In genomic region chr10:118870467-118871243, GRCh38 we compare ENCODE assay signal across 9 cellular contexts.
DNase-seq lines count a peak whose midpoint lies in the region; ATAC-seq and FAIRE-seq lines count a peak whose summit lies in the region.
"Had no signal": no experiment of that assay in that cellular context is flagged by ENCODE, and none has a peak within 500 bp of the region (broad histone marks: within the 10 kb centered on the region; RNA-seq: fewer than 3 reads in every experiment).

No MANE protein-coding gene starts in this region.

- H3K9me3 ChIP-seq in adipocyte (ENCODE audit: control insufficient read depth, low read length): no peaks in the 10 kb centered on the region
- H3K9me3 ChIP-seq: tibial artery had no signal

- H3K9ac ChIP-seq in adipocyte (ENCODE audit: low read length): peak overlapping the region; percentile 37

- H3K4me1 ChIP-seq in adipocyte (ENCODE audit: control insufficient read depth, insufficient read depth, low read length): peaks cover 34% of the 10 kb centered on the region

- peak; percentile 48 for DNase-seq in HTR-8/SVneo (ENCODE audit: insufficient read length, low spot score)
- DNase-seq in adipocyte (ENCODE audit: low read depth): peak; percentile 82
- peak; percentile 5 for DNase-seq in iPS DF 19.7 (ENCODE audit: low read depth, low spot score)
- no peak for DNase-seq in globus pallidus (ENCODE audit: low spot score)
- DNase-seq: midbrain had no signal

- no peaks in the 10 kb centered on the region for H3K36me3 ChIP-seq in adipocyte (ENCODE audit: control insufficient read depth, insufficient read depth, low read length, severe bottlenecking)
- H3K36me3 ChIP-seq: tibial artery had no signal

- peak overlapping the region; percentile 50 for H3K27ac ChIP-seq in temporal lobe (ENCODE audit: low read depth, low read length)
- H3K27ac ChIP-seq: tibial artery had no signal

- FAIRE-seq in HTR-8/SVneo (lab: Jason Lieb, UNC): peak; percentile 31

- H3K4me3 ChIP-seq in adipocyte (ENCODE audit: low read length): peak overlapping the region; percentile 31
- H3K4me3 ChIP-seq: tibial artery had no signal

- no peaks in the 10 kb centered on the region for H3K27me3 ChIP-seq in adipocyte (replicated peaks; ENCODE audit: control insufficient read depth, insufficient read depth, low read length)
- H3K27me3 ChIP-seq: tibial artery had no signal

- ATAC-seq in HG02973 (IDR thresholded peaks at IDR 0.05; ENCODE audit: unreplicated experiment) (no peak), HG03159 (IDR thresholded peaks at IDR 0.05; ENCODE audit: unreplicated experiment) (no peak)
